Comparison of ENCODE assay signal across 11 cellular contexts in genomic region chr5:60972225-60972624, GRCh38.
A peak's percentile ranks its signal among the peaks of the same experiment; 100 is the strongest.
DNase-seq lines count a peak whose midpoint lies in the region; ATAC-seq and TF ChIP-seq lines count a peak whose summit lies in the region.
"Had no signal": no experiment of that assay in that cellular context is flagged by ENCODE, and none has a peak within 500 bp of the region (broad histone marks: within the 10 kb centered on the region; RNA-seq: fewer than 3 reads in every experiment).

No MANE protein-coding gene starts in this region.

- peak; percentile 69 for ATAC-seq in GM18511 (IDR thresholded peaks at IDR 0.05; ENCODE audit: unreplicated experiment)
- no peak for ATAC-seq in HG02970 (IDR thresholded peaks at IDR 0.05; ENCODE audit: low FRiP score, unreplicated experiment)
- no peak for ATAC-seq in GM21367 (IDR thresholded peaks at IDR 0.05; ENCODE audit: unreplicated experiment)

- TF ChIP-seq CTCF in coronary artery (IDR thresholded peaks at IDR 0.05) = no peak

- H3K4me3 ChIP-seq in coronary artery = no peak overlapping the region
- H3K4me3 ChIP-seq: Peyer's patch had no signal

- peak; percentile 11 for DNase-seq in HK-2 (ENCODE audit: unreplicated experiment)
- DNase-seq in amniotic epithelial cell (ENCODE audit: low read depth) = peak; percentile 11
- DNase-seq in stimulated activated CD4-positive, alpha-beta T cell treated with anti-CD3 and anti-CD28 coated beads, Interleukin-4, amount 100 ng/mL, for 48 hours (ENCODE audit: low read depth in 2 of 2) = peak; percentile 18 to 43
- no peak for DNase-seq in coronary artery (ENCODE audit: low spot score)
- DNase-seq: GOT3, NCI-H1436, NCI-H524, Peyer's patch had no signal

- no peak overlapping the region for H3K27ac ChIP-seq in coronary artery
- H3K27ac ChIP-seq: Peyer's patch had no signal
